8 cellular contexts compared by ENCODE assay signal in the genomic region with DNA sequence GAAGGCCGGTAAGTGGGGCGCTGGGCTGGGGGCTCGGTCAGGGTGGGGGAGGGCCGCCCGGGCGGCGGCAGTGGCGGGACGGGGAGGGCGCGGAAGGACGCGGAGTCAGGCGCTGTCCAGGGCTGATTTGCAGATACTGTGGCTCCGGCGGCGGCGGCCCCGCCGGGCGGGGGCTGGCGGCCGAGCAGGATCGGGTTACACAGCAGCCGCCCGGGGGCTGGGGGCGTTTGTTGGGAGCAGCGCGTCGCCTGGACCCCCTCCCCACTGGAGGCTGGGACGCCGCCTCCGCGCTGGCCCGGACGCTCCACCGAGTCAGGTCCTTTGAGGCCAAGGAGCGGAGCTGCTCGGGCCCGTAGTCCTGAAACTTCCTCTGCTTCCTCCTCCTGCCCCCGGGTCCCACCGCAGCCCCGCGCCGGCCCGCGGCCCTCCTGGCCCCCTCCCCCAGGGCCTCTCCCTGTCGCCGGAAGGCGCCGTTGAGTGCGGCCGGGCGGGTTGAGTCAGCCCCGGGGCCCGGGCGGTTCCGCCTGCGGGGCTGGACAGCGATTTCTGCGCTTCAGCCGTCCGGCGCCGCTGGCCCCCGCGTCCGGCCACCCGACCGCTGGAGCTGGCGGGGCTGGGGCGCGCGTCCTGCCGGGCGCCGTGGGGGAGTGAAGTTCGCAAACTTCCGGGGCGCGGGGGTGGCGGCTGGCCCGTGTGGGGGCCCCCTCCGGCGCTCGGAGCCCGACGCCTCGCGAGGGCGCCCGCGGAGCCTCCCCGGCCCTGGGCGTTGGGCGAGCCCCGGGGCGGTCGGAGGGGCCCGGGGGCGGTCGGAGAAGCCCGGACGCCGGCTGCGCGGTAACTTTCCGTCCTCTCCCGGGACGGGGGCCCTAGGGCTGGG. TPM values are rescaled to one million over a fixed set of nuclear protein-coding genes. Genes with fewer than 3 reads are reported as not detected.
A peak's percentile ranks its signal among the peaks of the same experiment; 100 is the strongest.
DNase-seq lines count a peak whose midpoint lies in the region; ATAC-seq and TF ChIP-seq lines count a peak whose summit lies in the region.

No MANE protein-coding gene starts in this region.

- no peaks in the 10 kb centered on the region for H3K9me3 Mint-ChIP-seq in chondrocyte (ENCODE audit: low read depth)

- H2AFZ ChIP-seq in GM23248 (peak overlapping the region; percentile 83), KMS-11 (ENCODE audit: low read depth) (peak overlapping the region; percentile 80)

- H3K79me2 ChIP-seq in GM23248 (ENCODE audit: insufficient read depth) (peaks cover 46% of the 10 kb centered on the region), KMS-11 (ENCODE audit: insufficient read depth, low read depth) (peaks cover 46% of the 10 kb centered on the region)

- H3K9ac ChIP-seq in ES-I3 (ENCODE audit: low read depth, low read length) (peak overlapping the region; percentile 94), GM23248 (peak overlapping the region; percentile 86), KMS-11 (peak overlapping the region; percentile 91)

- no peaks in the 10 kb centered on the region for H3K27me3 ChIP-seq in GM23248 (replicated peaks; ENCODE audit: insufficient read depth)
- H3K27me3 ChIP-seq in KMS-11 (ENCODE audit: insufficient read depth, low read depth), result peaks cover 3% of the 10 kb centered on the region; the same call in 1 of the 2 replicates

- H3K36me3 ChIP-seq in ES-I3 (ENCODE audit: insufficient read depth, low read length) (no peaks in the 10 kb centered on the region), GM23248 (ENCODE audit: low read depth) (no peaks in the 10 kb centered on the region), KMS-11 (ENCODE audit: insufficient read depth) (peaks cover 5% of the 10 kb centered on the region; the same call in 1 of the 2 replicates)

- ATAC-seq in left colon, result peak; percentile 70

- peak overlapping the region; percentile 95 for H3K27ac Mint-ChIP-seq in chondrocyte (ENCODE audit: unreplicated experiment)

- peak overlapping the region; percentile 91 for H3K4me3 Mint-ChIP-seq in chondrocyte (ENCODE audit: unreplicated experiment)

- DNase-seq in GM23248 (peak; percentile 92), chondrocyte (ENCODE audit: low spot score) (no peak), left colon (peak; percentile 61 to 78), SHP77 (lab: John Stamatoyannopoulos, UW) (no peak)
- peak; percentile 75 for DNase-seq in activated CD4-positive, CD25-positive, alpha-beta regulatory T cell treated with anti-CD3 and anti-CD28 coated beads, Interleukin-2, amount 50 U/mL, for 72 hours
- peak; percentile 61 for DNase-seq in stimulated activated CD4-positive, alpha-beta T cell treated with anti-CD3 and anti-CD28 coated beads, Interleukin-2, amount 100 ng/mL, for 4 hours (ENCODE audit: low read depth)

- in situ Hi-C loops in GM23248 (cut with MboI), result no loop called here

- H3K4me1 Mint-ChIP-seq in chondrocyte (ENCODE audit: low read depth), result peaks cover 40% of the 10 kb centered on the region

- peaks cover 32% of the 10 kb centered on the region for H3F3A ChIP-seq in GM23248 (ENCODE audit: insufficient read depth)

- no peaks in the 10 kb centered on the region for H3K27me3 Mint-ChIP-seq in chondrocyte (ENCODE audit: low read depth)

- H3K4me2 ChIP-seq in GM23248 (ENCODE audit: unreplicated experiment) (peak overlapping the region; percentile 83), KMS-11 (peak overlapping the region; percentile 96)

- peak overlapping the region; percentile 83 for H3K4me3 ChIP-seq in GM23248
- peak overlapping the region; percentile 72 for H3K4me3 ChIP-seq in KMS-11 (IDR thresholded peaks at IDR 0.05; ENCODE audit: insufficient read depth, low read depth, low read length)

- peaks cover 22% of the 10 kb centered on the region for H3K4me1 ChIP-seq in ES-I3 (ENCODE audit: insufficient read depth, low read length)
- peaks cover 21% of the 10 kb centered on the region for H3K4me1 ChIP-seq in GM23248 (ENCODE audit: insufficient read depth)
- H3K4me1 ChIP-seq in KMS-11 (ENCODE audit: low read depth, poor library complexity, severe bottlenecking), result peaks cover 38% of the 10 kb centered on the region

- TF ChIP-seq CTCF in KMS-11 (conservative IDR thresholded peaks at IDR 0.05; ENCODE audit: low read depth, low read length), result no peak
- peak; percentile 35 for TF ChIP-seq CTCF in chondrocyte (IDR thresholded peaks at IDR 0.05)

- H3K36me3 Mint-ChIP-seq in chondrocyte (ENCODE audit: low read depth), result peaks cover 4% of the 10 kb centered on the region

- intact Hi-C loops in left colon (cut with DNase I, micrococcal nuclease), result loop anchor here in 1 of 2 donors (5.0 kb wide), 1 partner anchor 69 kb away; a partner anchor contains a TSS

- WGBS in GM23248 (ENCODE audit: low coverage in 1 of 2, low lambda C conversion rate in 2 of 2, missing lambda C conversion rate in 2 of 2), 2 experiments, result 1% methylated on average over 43 to 105 of the region's 110 CpGs

- peak overlapping the region; percentile 78 for H3K27ac ChIP-seq in GM23248
- peak overlapping the region; percentile 91 for H3K27ac ChIP-seq in KMS-11

- H3K9me3 ChIP-seq in ES-I3 (ENCODE audit: control insufficient read depth, insufficient read depth, low read length), result no peaks in the 10 kb centered on the region
- no peaks in the 10 kb centered on the region for H3K9me3 ChIP-seq in GM23248 (ENCODE audit: low read depth)

- H4K20me1 ChIP-seq in GM23248 (ENCODE audit: insufficient read depth) (0 out of 2 replicates have a peak, but pooled peaks cover 6% of the 10 kb centered on the region), KMS-11 (ENCODE audit: insufficient read depth) (no peaks in the 10 kb centered on the region)

- H3K9me2 ChIP-seq in GM23248 (ENCODE audit: insufficient read depth), result no peaks in the 10 kb centered on the region

RNA-seq across cellular contexts. Expression of a gene that starts 0.7 kb away (rescaled TPM):
- total RNA-seq in GM23248 (2014; rRNA removed; shearing (Covaris generic)), result 32.9 and 36.7 TPM in 2 replicates
- 54.6 and 60.1 TPM in 2 replicates for polyA plus RNA-seq in GM23248 (2016; fragmentation: Nextera tagmentation; extraction: Ambion mirVana)
- 51.4 to 57.4 TPM (median 54.5 TPM) in 3 replicates for total RNA-seq in chondrocyte
- 10 to 100 TPM; 26.5 to 32.1 TPM for total RNA-seq in left colon

Comparison
In these comparisons a context has a peak if more than half of its experiments do, and no peak if none do; other contexts are left out.
1. DNase-seq: peak in GM23248 (single experiment), activated CD4-positive, CD25-positive, alpha-beta regulatory T cell treated with anti-CD3 and anti-CD28 coated beads, Interleukin-2, amount 50 U/mL, for 72 hours (single experiment), left colon (2 of 2) and stimulated activated CD4-positive, alpha-beta T cell treated with anti-CD3 and anti-CD28 coated beads, Interleukin-2, amount 100 ng/mL, for 4 hours (single experiment); none in chondrocyte (single experiment) and SHP77 (0 of 2).
2. Peak in every context shown above with its lines, with median percentiles within 50 percentile points of each other: H3K9ac ChIP-seq.